Comparison of ENCODE assay signal across 8 cellular contexts in genomic region chr1:244919320-244920282, GRCh38. TPM values are rescaled to one million over a fixed set of nuclear protein-coding genes. Genes with fewer than 3 reads are reported as not detected.
A peak's percentile ranks its signal among the peaks of the same experiment; 100 is the strongest.
DNase-seq lines count a peak whose midpoint lies in the region; ATAC-seq and TF ChIP-seq lines count a peak whose summit lies in the region.

No MANE protein-coding gene starts in this region.

- H4K20me1 ChIP-seq in PC-3 (ENCODE audit: low read length): no peaks in the 10 kb centered on the region

- TF ChIP-seq CTCF in PC-3 (conservative IDR thresholded peaks at IDR 0.05; ENCODE audit: low read depth, low read length): no peak
- TF ChIP-seq CTCF in fibroblast of mammary gland (conservative IDR thresholded peaks at IDR 0.05; ENCODE audit: control insufficient read depth, insufficient read depth, low read depth, low read length): no peak
- TF ChIP-seq CTCF in lower leg skin (IDR thresholded peaks at IDR 0.05): no peak

- no peaks in the 10 kb centered on the region for H3K36me3 ChIP-seq in PC-3 (ENCODE audit: low read depth, low read length)

- no peak overlapping the region for H3K27ac Mint-ChIP-seq in stimulated activated effector memory CD8-positive, alpha-beta T cell treated with anti-CD3 and anti-CD28 coated beads, Interleukin-12 subunit alpha, Interleukin-12 subunit beta, amount 100 ng/mL, for 72 hours

- peak overlapping the region; percentile 91 for H3K4me2 ChIP-seq in PC-3 (ENCODE audit: low read length)

- WGBS in lower leg skin, 2 donors: 60 to 67% methylated on average over 9 of the region's 9 CpGs

- H3K4me3 ChIP-seq in PC-3 (ENCODE audit: low read length) (peak overlapping the region; percentile 73), fibroblast of mammary gland (ENCODE audit: control insufficient read depth, low read depth, low read length) (peak overlapping the region; percentile 55), lower leg skin (ENCODE audit: low read depth, poor library complexity, severe bottlenecking) (no peak overlapping the region)

- peak overlapping the region; percentile 81 for H3K4me3 Mint-ChIP-seq in stimulated activated effector memory CD8-positive, alpha-beta T cell treated with anti-CD3 and anti-CD28 coated beads, Interleukin-12 subunit alpha, Interleukin-12 subunit beta, amount 100 ng/mL, for 72 hours

- no peaks in the 10 kb centered on the region for H3K9me2 ChIP-seq in PC-3 (replicated peaks; ENCODE audit: low read length)

- no peak for TF ChIP-seq POLR2A in lower leg skin (IDR thresholded peaks at IDR 0.05)

- BruUV-seq in PC-3 (replicated peaks; lab: Mats Ljungman, UMichigan): no TSS peak

- peak overlapping the region; percentile 63 for H3K9ac ChIP-seq in PC-3 (ENCODE audit: low read length)

- peak; percentile 47 for DNase-seq in NCI-H146 (lab: John Stamatoyannopoulos, UW)
- no peak for DNase-seq in NCI-H146 treated with DMSO at 0.1 percent for 48 hours (lab: John Stamatoyannopoulos, UW; ENCODE audit: unreplicated experiment)
- DNase-seq in PC-3: no peak
- DNase-seq in fibroblast of mammary gland (ENCODE audit: low read depth): no peak
- DNase-seq in stimulated activated effector memory CD8-positive, alpha-beta T cell treated with anti-CD3 and anti-CD28 coated beads, Interleukin-12 subunit alpha, Interleukin-12 subunit beta, amount 100 ng/mL, for 72 hours (ENCODE audit: low spot score in 2 of 2): no peak
- no peak for DNase-seq in lower leg skin (ENCODE audit: low spot score in 2 of 2)
- DNase-seq in globus pallidus (ENCODE audit: low spot score): no peak
- no peak for DNase-seq in NCI-H2081 treated with DMSO at 0.1 percent for 48 hours (lab: John Stamatoyannopoulos, UW)

- peak; percentile 41 for ATAC-seq in PC-3
- ATAC-seq in stimulated activated effector memory CD8-positive, alpha-beta T cell treated with anti-CD3 and anti-CD28 coated beads, Interleukin-12 subunit alpha, Interleukin-12 subunit beta, amount 100 ng/mL, for 72 hours: peak; percentile 21

- CTCF ChIA-PET in PC-3 (lab: Charles Lee): interaction anchor here (0.7 kb wide), 1 partner anchor 123 kb away, joined by 3 read pairs; no protein-coding TSS in a partner anchor

- peaks cover 5% of the 10 kb centered on the region; the same call in 1 of the 2 replicates for H3K4me1 ChIP-seq in PC-3 (ENCODE audit: insufficient read depth, low read length)

- no peaks in the 10 kb centered on the region for H3K79me2 ChIP-seq in PC-3 (ENCODE audit: low read length)

- no peaks in the 10 kb centered on the region for H3K9me3 ChIP-seq in PC-3 (ENCODE audit: low read length)

- intact Hi-C loops in PC-3 (cut with micrococcal nuclease): loop anchor here (2.0 to 5.0 kb wide), 2 partner anchors 45 to 57 kb away; partner anchors contain the start of gene HNRNPU
- intact Hi-C loops in lower leg skin (cut with DNase I; ENCODE audit: low total_unique reads): no loop called here

- POLR2A ChIA-PET in PC-3 (lab: Charles Lee; ENCODE audit: unreplicated experiment): interaction anchor here (0.6 kb wide), 1 partner anchor 49 kb away, joined by 4 read pairs; no protein-coding TSS in a partner anchor

- H3K36me3 Mint-ChIP-seq in stimulated activated effector memory CD8-positive, alpha-beta T cell treated with anti-CD3 and anti-CD28 coated beads, Interleukin-12 subunit alpha, Interleukin-12 subunit beta, amount 100 ng/mL, for 72 hours: no peaks in the 10 kb centered on the region

- H3K27me3 ChIP-seq in PC-3 (ENCODE audit: low read length): no peaks in the 10 kb centered on the region

- H3F3A ChIP-seq in PC-3 (ENCODE audit: low read length, unreplicated experiment): no peaks in the 10 kb centered on the region

- H3K9me3 Mint-ChIP-seq in stimulated activated effector memory CD8-positive, alpha-beta T cell treated with anti-CD3 and anti-CD28 coated beads, Interleukin-12 subunit alpha, Interleukin-12 subunit beta, amount 100 ng/mL, for 72 hours: no peaks in the 10 kb centered on the region

- H3K27ac ChIP-seq in PC-3 (ENCODE audit: low read length): no peak overlapping the region

- H2AFZ ChIP-seq in PC-3 (ENCODE audit: low read length): peak overlapping the region; percentile 92

- peaks cover 6% of the 10 kb centered on the region for H3K4me1 Mint-ChIP-seq in stimulated activated effector memory CD8-positive, alpha-beta T cell treated with anti-CD3 and anti-CD28 coated beads, Interleukin-12 subunit alpha, Interleukin-12 subunit beta, amount 100 ng/mL, for 72 hours

RNA-seq across cellular contexts. Expression of gene HNRNPU, which starts 55.3 kb away (rescaled TPM):
- total RNA-seq in PC-3 (2014; rRNA removed) (431 and 503 TPM in 2 replicates), lower leg skin (100 to 1,000 TPM; 183 to 262 (median 209) TPM)
